18 cellular contexts compared by ENCODE assay signal in the genomic region with DNA sequence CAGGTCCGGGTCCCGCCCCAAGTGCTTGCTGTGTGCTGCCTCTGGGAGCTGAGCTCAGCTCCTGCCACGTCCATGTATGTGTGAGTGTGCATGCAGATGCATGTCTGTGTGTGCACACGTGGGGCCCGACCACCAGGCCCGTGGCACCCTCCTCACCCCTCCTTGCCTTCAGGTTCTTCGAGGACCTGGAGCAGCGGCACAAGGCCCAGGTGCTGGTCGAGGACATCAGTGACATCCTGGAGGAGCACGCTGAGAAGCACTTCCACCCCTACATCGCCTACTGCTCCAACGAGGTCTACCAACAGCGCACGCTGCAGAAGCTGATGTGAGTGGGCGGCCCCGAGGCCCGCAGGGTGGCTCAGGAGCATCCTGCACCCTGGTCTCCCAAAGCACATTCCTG. TPM values are rescaled to one million over a fixed set of nuclear protein-coding genes. Genes with fewer than 3 reads are reported as not detected.
"Had no signal": no experiment of that assay in that cellular context is flagged by ENCODE, and none has a peak within 500 bp of the region (broad histone marks: within the 10 kb centered on the region; RNA-seq: fewer than 3 reads in every experiment).

No MANE protein-coding gene starts in this region.

- H3K4me1 Mint-ChIP-seq: activated CD4-positive, alpha-beta T cell treated with anti-CD3 and anti-CD28 coated beads for 36 hours; activated naive CD4-positive, alpha-beta T cell treated with anti-CD3 and anti-CD28 coated beads, Interleukin-2, amount 50 U/mL, for 24 hours had no signal

- H3K27me3 Mint-ChIP-seq: activated CD4-positive, alpha-beta T cell treated with anti-CD3 and anti-CD28 coated beads for 36 hours; activated CD8-positive, alpha-beta T cell treated with anti-CD3 and anti-CD28 coated beads for 36 hours; activated naive CD4-positive, alpha-beta T cell treated with anti-CD3 and anti-CD28 coated beads, Interleukin-2, amount 50 U/mL, for 24 hours; dendritic cell treated with granulocyte-macrophage colony-stimulating factor and Interleukin-4, amounts not matched to agents 40 ng/mL and 50 ng/mL, for 4 days; natural killer cell treated with Interleukin-12 subunit alpha and Interleukin-12 subunit beta and Interleukin-15 and Interleukin-18, amount 100 ng/mL, for 72 hours had no signal

- H3K4me1 ChIP-seq: uterus had no signal

- H3K27ac ChIP-seq: gastroesophageal sphincter, psoas muscle, tibial artery, uterus had no signal

- H3K4me3 ChIP-seq: gastroesophageal sphincter, left ventricle myocardium inferior, psoas muscle, tibial artery, uterus had no signal

- H3K4me3 Mint-ChIP-seq: activated CD4-positive, alpha-beta T cell treated with anti-CD3 and anti-CD28 coated beads for 36 hours; activated CD8-positive, alpha-beta T cell treated with anti-CD3 and anti-CD28 coated beads for 36 hours; activated naive CD4-positive, alpha-beta T cell treated with anti-CD3 and anti-CD28 coated beads, Interleukin-2, amount 50 U/mL, for 24 hours; activated T-cell treated with anti-CD3 and anti-CD28 coated beads, Interleukin-2, amount 50 U/mL, for 4 hours; dendritic cell treated with granulocyte-macrophage colony-stimulating factor and Interleukin-4, amounts not matched to agents 40 ng/mL and 50 ng/mL, for 4 days; memory B cell; natural killer cell treated with Interleukin-12 subunit alpha and Interleukin-12 subunit beta and Interleukin-15 and Interleukin-18, amount 100 ng/mL, for 72 hours; stimulated activated memory B cell treated with anti-CD40 and anti-IgM and Interleukin-4, amounts not matched to agents 10 μg/mL and 1 μg/mL and 100 μg/mL, for 72 hours had no signal

- ATAC-seq: activated CD4-positive, alpha-beta T cell treated with anti-CD3 and anti-CD28 coated beads for 36 hours; activated CD8-positive, alpha-beta T cell treated with anti-CD3 and anti-CD28 coated beads for 36 hours; activated T-cell treated with anti-CD3 and anti-CD28 coated beads, Interleukin-2, amount 50 U/mL, for 4 hours; gastroesophageal sphincter; natural killer cell treated with Interleukin-12 subunit alpha and Interleukin-12 subunit beta and Interleukin-15 and Interleukin-18, amount 100 ng/mL, for 72 hours; stimulated activated memory B cell treated with anti-CD40 and anti-IgM and Interleukin-4, amounts not matched to agents 10 μg/mL and 1 μg/mL and 100 μg/mL, for 72 hours had no signal

- H3K27ac Mint-ChIP-seq: activated CD4-positive, alpha-beta T cell treated with anti-CD3 and anti-CD28 coated beads for 36 hours; activated CD8-positive, alpha-beta T cell treated with anti-CD3 and anti-CD28 coated beads for 36 hours; activated naive CD4-positive, alpha-beta T cell treated with anti-CD3 and anti-CD28 coated beads, Interleukin-2, amount 50 U/mL, for 24 hours; dendritic cell treated with granulocyte-macrophage colony-stimulating factor and Interleukin-4, amounts not matched to agents 40 ng/mL and 50 ng/mL, for 4 days; memory B cell; natural killer cell treated with Interleukin-12 subunit alpha and Interleukin-12 subunit beta and Interleukin-15 and Interleukin-18, amount 100 ng/mL, for 72 hours; stimulated activated memory B cell treated with anti-CD40 and anti-IgM and Interleukin-4, amounts not matched to agents 10 μg/mL and 1 μg/mL and 100 μg/mL, for 72 hours had no signal

- DNase-seq: activated CD4-positive, alpha-beta T cell treated with anti-CD3 and anti-CD28 coated beads for 36 hours; activated CD8-positive, alpha-beta T cell treated with anti-CD3 and anti-CD28 coated beads for 36 hours; activated effector memory CD4-positive, alpha-beta T cell treated with Interleukin-2 at 50 U/mL for 16 hours; activated T-cell treated with anti-CD3 and anti-CD28 coated beads, Interleukin-2, amount 50 U/mL, for 4 hours; effector memory CD4-positive, alpha-beta T cell; left ventricle myocardium inferior; stimulated activated CD4-positive, alpha-beta T cell treated with anti-CD3 and anti-CD28 coated beads, Interleukin-12 subunit alpha, Interleukin-12 subunit beta, amount 100 ng/mL, for 4 hours; T-helper 2 cell; tibial artery; uterus had no signal

- H3K36me3 ChIP-seq: gastroesophageal sphincter, left ventricle myocardium inferior, tibial artery, uterus had no signal

- H3K27me3 ChIP-seq: uterus had no signal

- H3K9me3 Mint-ChIP-seq: activated CD8-positive, alpha-beta T cell treated with anti-CD3 and anti-CD28 coated beads for 36 hours; activated naive CD4-positive, alpha-beta T cell treated with anti-CD3 and anti-CD28 coated beads, Interleukin-2, amount 50 U/mL, for 24 hours; activated T-cell treated with anti-CD3 and anti-CD28 coated beads, Interleukin-2, amount 50 U/mL, for 4 hours; dendritic cell treated with granulocyte-macrophage colony-stimulating factor and Interleukin-4, amounts not matched to agents 40 ng/mL and 50 ng/mL, for 4 days; memory B cell; natural killer cell treated with Interleukin-12 subunit alpha and Interleukin-12 subunit beta and Interleukin-15 and Interleukin-18, amount 100 ng/mL, for 72 hours had no signal

- H3K36me3 Mint-ChIP-seq: activated naive CD4-positive, alpha-beta T cell treated with anti-CD3 and anti-CD28 coated beads, Interleukin-2, amount 50 U/mL, for 24 hours; memory B cell; natural killer cell treated with Interleukin-12 subunit alpha and Interleukin-12 subunit beta and Interleukin-15 and Interleukin-18, amount 100 ng/mL, for 72 hours; stimulated activated memory B cell treated with anti-CD40 and anti-IgM and Interleukin-4, amounts not matched to agents 10 μg/mL and 1 μg/mL and 100 μg/mL, for 72 hours had no signal

- H3K9me3 ChIP-seq: gastroesophageal sphincter, left ventricle myocardium inferior, psoas muscle, tibial artery, uterus had no signal

RNA-seq across cellular contexts. Expression of a gene that starts 18.4 kb away (rescaled TPM):
- total RNA-seq: activated CD4-positive, alpha-beta T cell treated with anti-CD3 and anti-CD28 coated beads for 36 hours; activated CD8-positive, alpha-beta T cell treated with anti-CD3 and anti-CD28 coated beads for 36 hours; natural killer cell treated with Interleukin-12 subunit alpha and Interleukin-12 subunit beta and Interleukin-15 and Interleukin-18, amount 100 ng/mL, for 72 hours; osteoblast had no signal
